Comparison of ENCODE assay signal across 9 cellular contexts in the genomic region with DNA sequence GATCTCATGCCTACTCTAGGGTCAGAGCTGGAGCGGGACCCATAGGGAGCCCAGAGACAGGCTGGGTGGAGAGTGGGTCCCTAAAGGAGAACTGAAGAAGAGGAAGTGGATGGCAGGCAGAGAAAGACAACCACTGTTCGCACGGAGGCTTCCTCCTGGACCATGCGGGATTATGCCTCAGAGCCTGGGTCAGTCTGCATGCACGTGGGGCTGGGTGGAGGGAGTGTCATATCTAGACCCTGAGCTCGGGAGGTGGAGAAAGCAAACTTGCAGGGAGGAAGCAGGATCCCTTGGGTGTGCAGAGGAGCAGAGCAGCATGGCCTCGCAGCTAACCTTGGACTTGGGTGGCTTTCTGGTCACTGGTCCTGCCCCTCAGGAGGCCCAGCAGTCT.
DNase-seq lines count a peak whose midpoint lies in the region; ATAC-seq, FAIRE-seq and TF ChIP-seq lines count a peak whose summit lies in the region.
"Had no signal": no experiment of that assay in that cellular context is flagged by ENCODE, and none has a peak within 500 bp of the region (broad histone marks: within the 10 kb centered on the region; RNA-seq: fewer than 3 reads in every experiment).

No MANE protein-coding gene starts in this region.

- peak overlapping the region; percentile 85 for H3K27ac Mint-ChIP-seq in CD8-positive, alpha-beta T cell
- peak overlapping the region; percentile 29 to 80 for H3K27ac Mint-ChIP-seq in activated naive CD4-positive, alpha-beta T cell treated with anti-CD3 and anti-CD28 coated beads, Interleukin-2, amount 50 U/mL, for 72 hours

- no peak overlapping the region for H2BK15ac ChIP-seq in mesenchymal stem cell (ENCODE audit: low read depth, poor library complexity, severe bottlenecking)

- no peak overlapping the region for H3K23ac ChIP-seq in mesenchymal stem cell (ENCODE audit: low read length in 2 of 2)

- no peaks in the 10 kb centered on the region for H3K9me3 ChIP-seq in CD8-positive, alpha-beta T cell (ENCODE audit: low read length)
- H3K9me3 ChIP-seq in mesenchymal stem cell (ENCODE audit: control insufficient read depth, low read length), result peaks cover under 1% of the 10 kb centered on the region

- POLR2A ChIA-PET in CD8-positive, alpha-beta T cell (lab: Charles Lee), result interaction anchor here (1.6 kb wide), 1 partner anchor 13 kb away, joined by 5 read pairs; no protein-coding TSS in a partner anchor

- H3K36me3 ChIP-seq in CD8-positive, alpha-beta T cell (ENCODE audit: insufficient read depth, low read length), result no peaks in the 10 kb centered on the region
- H3K36me3 ChIP-seq in mesenchymal stem cell (ENCODE audit: control insufficient read depth in 1 of 2, insufficient read depth in 2 of 2, low read depth in 1 of 2, low read length in 2 of 2), result no peaks in the 10 kb centered on the region

- no peak overlapping the region for H2AFZ ChIP-seq in mesenchymal stem cell (ENCODE audit: low read depth, low read length)

- no peaks in the 10 kb centered on the region for H3K79me1 ChIP-seq in mesenchymal stem cell (replicated peaks; ENCODE audit: low read length, poor library complexity, severe bottlenecking)

- no peak for TF ChIP-seq CTCF in CD8-positive, alpha-beta T cell (IDR thresholded peaks at IDR 0.05)

- CTCF ChIA-PET in CD8-positive, alpha-beta T cell (lab: Charles Lee), result interaction anchor here (0.8 kb wide), 1 partner anchor 365 kb away, joined by 3 read pairs; no protein-coding TSS in a partner anchor

- no peak overlapping the region for H3K4me2 ChIP-seq in mesenchymal stem cell (ENCODE audit: low read length, poor library complexity, severe bottlenecking)

- FAIRE-seq in HTR-8/SVneo (lab: Jason Lieb, UNC), result no peak

- peak overlapping the region; percentile 64 for H3K4me3 Mint-ChIP-seq in CD8-positive, alpha-beta T cell

- no peak overlapping the region for H2BK120ac ChIP-seq in mesenchymal stem cell (ENCODE audit: low read depth, low read length)

- no peak overlapping the region for H3K9ac ChIP-seq in mesenchymal stem cell (ENCODE audit: low read length)

- H3K27me3 Mint-ChIP-seq in CD8-positive, alpha-beta T cell (ENCODE audit: low read depth), result no peaks in the 10 kb centered on the region

- H3K9me3 Mint-ChIP-seq in CD8-positive, alpha-beta T cell, result no peaks in the 10 kb centered on the region
- no peaks in the 10 kb centered on the region for H3K9me3 Mint-ChIP-seq in activated naive CD4-positive, alpha-beta T cell treated with anti-CD3 and anti-CD28 coated beads, Interleukin-2, amount 50 U/mL, for 72 hours

- H2BK12ac ChIP-seq in mesenchymal stem cell (ENCODE audit: low read length in 2 of 2), result no peak overlapping the region

- ATAC-seq in CD8-positive, alpha-beta T cell, result no peak
- peak; percentile 44 for ATAC-seq in HG02884 (IDR thresholded peaks at IDR 0.05; ENCODE audit: unreplicated experiment)
- peak in 1 of 2 donors; percentile 7 for ATAC-seq in activated naive CD4-positive, alpha-beta T cell treated with anti-CD3 and anti-CD28 coated beads, Interleukin-2, amount 50 U/mL, for 72 hours
- ATAC-seq in HG02588 (IDR thresholded peaks at IDR 0.05; ENCODE audit: unreplicated experiment), result no peak

- intact Hi-C loops in CD8-positive, alpha-beta T cell (cut with DNase I, micrococcal nuclease), result no loop called here

- no peak overlapping the region for H3K4me3 ChIP-seq in CD8-positive, alpha-beta T cell (ENCODE audit: low read depth, low read length)
- no peak overlapping the region for H3K4me3 ChIP-seq in mesenchymal stem cell (ENCODE audit: insufficient read depth in 1 of 2, low read depth in 1 of 2, low read length in 2 of 2)

- WGBS in mesenchymal stem cell, result 88% methylated on average over 7 of the region's 7 CpGs

- no peaks in the 10 kb centered on the region for H3K27me3 ChIP-seq in CD8-positive, alpha-beta T cell (ENCODE audit: insufficient read depth, low read length)
- no peaks in the 10 kb centered on the region for H3K27me3 ChIP-seq in mesenchymal stem cell (ENCODE audit: control insufficient read depth in 1 of 2, insufficient read depth in 1 of 2, low read length in 2 of 2)

- H3K18ac ChIP-seq in mesenchymal stem cell (ENCODE audit: low read depth in 1 of 2, low read length in 2 of 2), result no peak overlapping the region

- no peak overlapping the region for H4K8ac ChIP-seq in mesenchymal stem cell (ENCODE audit: low read length)

- H3K4ac ChIP-seq in mesenchymal stem cell (ENCODE audit: low read depth in 1 of 2, low read length in 2 of 2), result no peak overlapping the region

- peaks cover 28% of the 10 kb centered on the region for H3K4me1 Mint-ChIP-seq in CD8-positive, alpha-beta T cell (ENCODE audit: low read depth)

- no peak overlapping the region for H3K14ac ChIP-seq in mesenchymal stem cell (ENCODE audit: low read length in 2 of 2)

- H3K27ac ChIP-seq in CD8-positive, alpha-beta T cell (ENCODE audit: low read depth, low read length), result no peak overlapping the region
- H3K27ac ChIP-seq in mesenchymal stem cell (ENCODE audit: low read length, poor library complexity, severe bottlenecking), result no peak overlapping the region

- no peak overlapping the region for H4K91ac ChIP-seq in mesenchymal stem cell (ENCODE audit: low read length)

- DNase-seq in CD8-positive, alpha-beta T cell, result no peak
- no peak for DNase-seq in activated naive CD4-positive, alpha-beta T cell treated with anti-CD3 and anti-CD28 coated beads, Interleukin-2, amount 50 U/mL, for 72 hours (ENCODE audit: low spot score in 2 of 2)
- DNase-seq in midbrain (lab: John Stamatoyannopoulos, UW), result peak; percentile 19
- DNase-seq in HTR-8/SVneo (ENCODE audit: insufficient read length, low spot score), result no peak
- DNase-seq in AG08396 (ENCODE audit: low spot score), result no peak
- no peak for DNase-seq in mesenchymal stem cell
- DNase-seq: activated T-cell treated with anti-CD3 and anti-CD28 coated beads for 4 hours had no signal

- H3K36me3 Mint-ChIP-seq in CD8-positive, alpha-beta T cell, result peaks cover 11% of the 10 kb centered on the region
- H3K36me3 Mint-ChIP-seq in activated naive CD4-positive, alpha-beta T cell treated with anti-CD3 and anti-CD28 coated beads, Interleukin-2, amount 50 U/mL, for 72 hours, result peaks cover 0 to 5% of the 10 kb centered on the region in 2 donors

- H3K4me1 ChIP-seq in CD8-positive, alpha-beta T cell (ENCODE audit: insufficient read depth, low read length), result peaks cover 11% of the 10 kb centered on the region
- peaks cover 6% of the 10 kb centered on the region for H3K4me1 ChIP-seq in mesenchymal stem cell (ENCODE audit: control insufficient read depth, insufficient read depth, low read depth, low read length)

- no peak overlapping the region for H2AK5ac ChIP-seq in mesenchymal stem cell (ENCODE audit: low read length, severe bottlenecking)

- no peak overlapping the region for H2BK5ac ChIP-seq in mesenchymal stem cell (ENCODE audit: low read depth, low read length, poor library complexity, severe bottlenecking)
